1 cellular context compared by ENCODE assay signal in the genomic region with DNA sequence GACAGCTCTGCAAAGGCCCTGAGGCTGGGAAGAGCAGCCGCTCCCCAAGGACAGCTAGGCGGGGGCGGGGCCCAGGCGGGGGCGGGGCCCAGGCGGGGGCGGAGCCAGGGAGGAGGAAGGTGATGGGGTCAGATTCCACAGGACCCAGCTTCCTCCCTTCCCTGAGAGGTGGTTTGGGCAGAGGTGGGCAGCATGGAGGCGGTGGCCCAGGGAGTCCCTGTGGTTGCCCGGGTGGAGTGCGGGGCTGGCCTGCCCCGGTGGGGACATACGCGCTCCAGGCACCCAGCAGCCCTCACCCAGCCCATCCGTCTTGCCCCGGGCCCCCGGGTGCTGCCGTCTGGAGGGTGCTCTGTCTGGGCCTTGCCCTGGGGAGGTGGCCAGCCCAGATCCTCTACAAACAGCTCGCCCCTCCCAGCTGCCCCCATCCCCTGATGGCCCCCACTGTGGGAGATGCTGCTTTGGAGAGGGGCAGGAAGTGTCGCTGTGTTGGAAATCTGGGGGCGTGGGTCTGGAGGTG.
A peak's percentile ranks its signal among the peaks of the same experiment; 100 is the strongest.
TF ChIP-seq lines count a peak whose summit lies in the region.

No MANE protein-coding gene starts in this region.

TF ChIP-seq in H1, 55 proteins besides CTCF, POLR2A, EP300 and RAD21:
- TF ChIP-seq TCF12 (IDR thresholded peaks at IDR 0.05; ENCODE audit: low read depth, low read length) (no peak), GABPA (IDR thresholded peaks at IDR 0.05; ENCODE audit: borderline replicate concordance, insufficient read depth, low read length) (0 out of 2 replicates have a peak, but pooled peaks have one; percentile 18), CBX5 (IDR thresholded peaks at IDR 0.05; ENCODE audit: low read depth, low read length) (no peak)
